14 cellular contexts compared by ENCODE assay signal in the genomic region with DNA sequence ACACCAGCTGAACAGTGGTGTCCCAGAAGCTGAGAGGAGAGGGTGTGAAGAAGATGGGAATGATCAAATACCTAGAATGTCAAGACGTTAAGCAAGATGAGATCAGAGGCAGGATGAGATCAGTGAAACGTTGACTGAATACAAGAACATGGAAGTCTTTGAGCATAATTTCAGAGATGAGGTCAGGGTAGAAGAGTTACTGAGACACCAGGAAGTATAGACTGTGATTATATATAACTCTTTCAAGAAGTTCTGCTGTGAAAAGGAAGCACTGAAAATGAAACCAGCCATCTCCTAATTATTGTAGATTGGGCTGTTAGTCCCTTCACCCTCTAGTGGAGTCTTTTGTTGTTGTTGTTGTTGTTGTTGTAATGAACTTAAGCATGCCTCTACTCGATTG. TPM values are rescaled to one million over a fixed set of nuclear protein-coding genes. Genes with fewer than 3 reads are reported as not detected.
DNase-seq lines count a peak whose midpoint lies in the region; ATAC-seq, FAIRE-seq and TF ChIP-seq lines count a peak whose summit lies in the region.
"Had no signal": no experiment of that assay in that cellular context is flagged by ENCODE, and none has a peak within 500 bp of the region (broad histone marks: within the 10 kb centered on the region; RNA-seq: fewer than 3 reads in every experiment).

No MANE protein-coding gene starts in this region.

- no peak overlapping the region for H4K8ac ChIP-seq in IMR-90 (ENCODE audit: low read depth in 2 of 2, low read length in 2 of 2)

- no TSS peak for BruUV-seq in IMR-90 (replicated peaks; lab: Mats Ljungman, UMichigan)

- 93% methylated on average over 2 of the region's 3 CpGs; no CpG with 5 or more reads in 1 of the 2 experiments for WGBS in IMR-90 (ENCODE audit: extremely low coverage in 2 of 2, insufficient read length in 1 of 2), 2 experiments

- ATAC-seq in GM19023 (IDR thresholded peaks at IDR 0.05; ENCODE audit: unreplicated experiment), result peak; percentile 61
- peak; percentile 66 for ATAC-seq in HG02759 (IDR thresholded peaks at IDR 0.05; ENCODE audit: unreplicated experiment)
- no peak for ATAC-seq in IMR-90 (ENCODE audit: low read depth)

- H3K27ac ChIP-seq in DOHH2 (ENCODE audit: low read depth, low read length) (peak overlapping the region; percentile 74), IMR-90 (ENCODE audit: insufficient read depth, low read length) (no peak overlapping the region), neural progenitor cell (no peak overlapping the region)
- H3K27ac ChIP-seq: cardiac muscle cell had no signal

- peak overlapping the region; percentile 62 for H3K4me3 ChIP-seq in DOHH2 (ENCODE audit: low read length)
- H3K4me3 ChIP-seq in IMR-90 (ENCODE audit: insufficient read depth, low read depth, low read length), result no peak overlapping the region
- H3K4me3 ChIP-seq in neural progenitor cell, result no peak overlapping the region
- H3K4me3 ChIP-seq: cardiac muscle cell had no signal

- no peak overlapping the region for H3K4me3 Mint-ChIP-seq in neural progenitor cell
- H3K4me3 Mint-ChIP-seq: nephron had no signal

- POLR2A ChIA-PET in IMR-90 (lab: Charles Lee; ENCODE audit: unreplicated experiment), result no interaction called here
- POLR2A ChIA-PET in HEK293T (lab: Yijun Ruan, JAX), result no interaction called here

- no peak overlapping the region for H2AK9ac ChIP-seq in IMR-90 (replicated peaks; ENCODE audit: low read depth, low read length, poor library complexity)

- H3K9me1 ChIP-seq in IMR-90 (ENCODE audit: insufficient read depth, low read length), result no peaks in the 10 kb centered on the region; the same call in 1 of the 2 replicates

- H2AFZ ChIP-seq in IMR-90 (replicated peaks; ENCODE audit: low read length, poor library complexity) (no peak overlapping the region), neural progenitor cell (replicated peaks) (no peak overlapping the region)

- H3K79me2 ChIP-seq in DOHH2 (ENCODE audit: control insufficient read depth, low read length), result peaks cover 90% of the 10 kb centered on the region
- H3K79me2 ChIP-seq in neural progenitor cell (ENCODE audit: low read depth), result peaks cover 9% of the 10 kb centered on the region

- H4K20me1 ChIP-seq in DOHH2 (ENCODE audit: control insufficient read depth, insufficient read depth, low read depth, low read length) (no peaks in the 10 kb centered on the region; the same call in 1 of the 2 replicates), IMR-90 (ENCODE audit: insufficient read depth, low read length) (no peaks in the 10 kb centered on the region), neural progenitor cell (ENCODE audit: low read depth) (no peaks in the 10 kb centered on the region)

- no peaks in the 10 kb centered on the region for H3K27me3 Mint-ChIP-seq in neural progenitor cell (ENCODE audit: insufficient read depth, low read depth)

- H3K56ac ChIP-seq in IMR-90 (ENCODE audit: extremely low read depth, insufficient read depth, low read length), result no peak overlapping the region

- H3K27me3 ChIP-seq in DOHH2 (ENCODE audit: control insufficient read depth, low read length) (no peaks in the 10 kb centered on the region), IMR-90 (ENCODE audit: control insufficient read depth, insufficient read depth, low read length) (no peaks in the 10 kb centered on the region), neural progenitor cell (no peaks in the 10 kb centered on the region)
- H3K27me3 ChIP-seq: cardiac muscle cell had no signal

- H3K4me1 ChIP-seq in DOHH2 (ENCODE audit: control insufficient read depth, low read length), result peaks cover 91% of the 10 kb centered on the region
- H3K4me1 ChIP-seq in IMR-90 (ENCODE audit: control insufficient read depth, insufficient read depth, low read length), result no peaks in the 10 kb centered on the region
- H3K4me1 ChIP-seq in neural progenitor cell, result no peaks in the 10 kb centered on the region

- no peaks in the 10 kb centered on the region for H3K4me1 Mint-ChIP-seq in neural progenitor cell
- H3K4me1 Mint-ChIP-seq: nephron had no signal

- H2BK15ac ChIP-seq in IMR-90 (ENCODE audit: low read depth, low read length), result no peak overlapping the region

- no peak overlapping the region for H3K4ac ChIP-seq in IMR-90 (ENCODE audit: low read depth, low read length)

- H2BK120ac ChIP-seq in IMR-90 (ENCODE audit: low read depth, low read length), result no peak overlapping the region

- dilution Hi-C loops in IMR-90 (cut with HindIII; ENCODE audit: low sequenced_read_pairs, unreplicated experiment), result no loop called here

- no peak overlapping the region for H4K5ac ChIP-seq in IMR-90 (ENCODE audit: low read depth, low read length)

- H3K9me3 ChIP-seq in DOHH2 (ENCODE audit: control insufficient read depth, insufficient read depth, low read length), result no peaks in the 10 kb centered on the region
- no peaks in the 10 kb centered on the region for H3K9me3 ChIP-seq in IMR-90 (ENCODE audit: control insufficient read depth, insufficient read depth, low read length)
- H3K9me3 ChIP-seq in neural progenitor cell (ENCODE audit: low read depth), result no peaks in the 10 kb centered on the region

- H2BK5ac ChIP-seq in IMR-90 (ENCODE audit: low read depth, low read length, poor library complexity, severe bottlenecking), result no peak overlapping the region

- TF ChIP-seq RAD21 in IMR-90 (IDR thresholded peaks at IDR 0.05; ENCODE audit: low read length), result no peak

- no peak overlapping the region for H3K27ac Mint-ChIP-seq in neural progenitor cell
- H3K27ac Mint-ChIP-seq: activated T-helper 2 cell treated with anti-CD3 and anti-CD28 coated beads, Interferon-gamma antibody, Interleukin-2, Interleukin-4, amounts not matched to agents 10 μg/mL and 5 μg/mL and 100 μg/mL, durations not matched to agents 14 hours and 24 hours and 36 hours; nephron had no signal

- H3K14ac ChIP-seq in IMR-90 (replicated peaks; ENCODE audit: low read depth, low read length), result no peak overlapping the region

- H3K18ac ChIP-seq in IMR-90 (ENCODE audit: low read depth, low read length), result no peak overlapping the region

- no peak for DNase-seq in IMR-90
- DNase-seq in HTR-8/SVneo (ENCODE audit: insufficient read length, low spot score), result no peak
- DNase-seq in medulla oblongata (ENCODE audit: extremely low spot score), result no peak
- DNase-seq in HEK293T (ENCODE audit: extremely low spot score), result no peak
- no peak for DNase-seq in neural progenitor cell (ENCODE audit: low spot score)
- DNase-seq: AML-193, NCI-H446 had no signal

- H3K23ac ChIP-seq in IMR-90 (ENCODE audit: low read depth, low read length), result no peak overlapping the region

- no peak overlapping the region for H2AK5ac ChIP-seq in IMR-90 (ENCODE audit: low read depth, low read length)

- H3K79me1 ChIP-seq in IMR-90 (ENCODE audit: low read depth in 1 of 2, low read length in 2 of 2), result peaks cover 33 to 48% of the 10 kb centered on the region in 2 experiments

- in situ Hi-C loops in IMR-90 (cut with MboI; ENCODE audit: low sequenced_read_pairs), result no loop called here

- no peak overlapping the region for H4K91ac ChIP-seq in IMR-90 (ENCODE audit: insufficient read depth, low read depth, low read length)

- CTCF ChIA-PET in IMR-90 (lab: Yijun Ruan, JAX), result interaction anchor here (0.6 to 1.1 kb wide), 2 partner anchors 18 to 211 kb away, joined by 3 to 4 read pairs; no protein-coding TSS in a partner anchor
- CTCF ChIA-PET in HEK293T (lab: Yijun Ruan, JAX), result interaction anchor here (0.6 kb wide), 1 partner anchor 43 kb away, joined by 3 read pairs; no protein-coding TSS in a partner anchor

- H3K36me3 ChIP-seq in DOHH2 (ENCODE audit: control insufficient read depth, low read length) (peaks cover 96% of the 10 kb centered on the region), IMR-90 (ENCODE audit: control insufficient read depth, insufficient read depth, low read length) (no peaks in the 10 kb centered on the region), neural progenitor cell (peaks cover 2% of the 10 kb centered on the region)

- peaks cover 12% of the 10 kb centered on the region for H3K36me3 Mint-ChIP-seq in neural progenitor cell

- TF ChIP-seq CTCF in DOHH2 (IDR thresholded peaks at IDR 0.05; ENCODE audit: low read depth, low read length, poor library complexity, severe bottlenecking) (peak; percentile 30), IMR-90 (conservative IDR thresholded peaks at IDR 0.05; ENCODE audit: low read depth, low read length) (no peak), neural progenitor cell (IDR thresholded peaks at IDR 0.05) (no peak)

- H3F3A ChIP-seq in DOHH2 (ENCODE audit: control insufficient read depth, insufficient read depth) (peaks cover 23% of the 10 kb centered on the region), neural progenitor cell (ENCODE audit: low read depth) (no peaks in the 10 kb centered on the region)

- no peak for FAIRE-seq in HTR-8/SVneo (lab: Jason Lieb, UNC)
- FAIRE-seq: islet of Langerhans had no signal

- H3K9ac ChIP-seq in IMR-90 (ENCODE audit: low read depth, low read length), result no peak overlapping the region
- no peak overlapping the region for H3K9ac ChIP-seq in neural progenitor cell

- H3K9me3 Mint-ChIP-seq in neural progenitor cell, result no peaks in the 10 kb centered on the region
- H3K9me3 Mint-ChIP-seq: activated T-helper 2 cell treated with anti-CD3 and anti-CD28 coated beads, Interferon-gamma antibody, Interleukin-2, Interleukin-4, amounts not matched to agents 10 μg/mL and 5 μg/mL and 100 μg/mL, durations not matched to agents 14 hours and 24 hours and 36 hours; nephron had no signal

- H3K4me2 ChIP-seq in DOHH2 (ENCODE audit: low read length) (peak overlapping the region; percentile 71), IMR-90 (ENCODE audit: low read depth, low read length) (peak overlapping the region; percentile 48; the same call in 1 of the 2 replicates), neural progenitor cell (no peak overlapping the region)

- H3K9me2 ChIP-seq in DOHH2 (replicated peaks; ENCODE audit: control insufficient read depth, low read length), result no peaks in the 10 kb centered on the region

- H2BK20ac ChIP-seq in IMR-90 (ENCODE audit: low read depth, low read length), result no peak overlapping the region

- TF ChIP-seq POLR2A in IMR-90 (IDR thresholded peaks at IDR 0.05; ENCODE audit: low read depth, low read length), result no peak

- intact Hi-C loops in IMR-90 (cut with micrococcal nuclease), result no loop called here

TF ChIP-seq in IMR-90, 13 proteins besides CTCF, POLR2A, EP300 and RAD21 (continues in another document):
- TF ChIP-seq NFE2L2 (IDR thresholded peaks at IDR 0.05; ENCODE audit: low read depth, low read length), result no peak
- TF ChIP-seq RCOR1 (IDR thresholded peaks at IDR 0.05; ENCODE audit: insufficient replicate concordance, low read length), result no peak
- no peak for TF ChIP-seq SMC3 (IDR thresholded peaks at IDR 0.05; ENCODE audit: low read depth, low read length)

TF ChIP-seq in HEK293T, 16 proteins besides CTCF, POLR2A, EP300 and RAD21 (continues in another document):
- no peak for TF ChIP-seq TARDBP (IDR thresholded peaks at IDR 0.05)

RNA-seq across cellular contexts. Expression of gene SHCBP1, which starts 9.1 kb away (rescaled TPM):
- total RNA-seq in IMR-90 (2012; rRNA removed), result 18.3 and 35.3 TPM in 2 replicates
- 15.6 and 18.6 TPM in 2 replicates for polyA plus RNA-seq in IMR-90 (2012; rRNA removed)
- 2.4 and 7.3 TPM in 2 replicates for polyA plus RNA-seq in IMR-90 (2012; cell fraction: cytosol; rRNA removed)
- polyA plus RNA-seq in IMR-90 (2012; cell fraction: nucleus; rRNA removed; ENCODE audit: low replicate concordance), result 0.76 and 3.9 TPM in 2 replicates
- total RNA-seq in neural progenitor cell (ENCODE audit: low replicate concordance), result 13.4 and 18.7 TPM in 2 replicates
